Comparison of ENCODE assay signal across 9 cellular contexts in genomic region chr1:185734929-185735666, GRCh38. TPM values are rescaled to one million over a fixed set of nuclear protein-coding genes. Genes with fewer than 3 reads are reported as not detected.
A peak's percentile ranks its signal among the peaks of the same experiment; 100 is the strongest.
DNase-seq lines count a peak whose midpoint lies in the region; ATAC-seq and TF ChIP-seq lines count a peak whose summit lies in the region.
"Had no signal": no experiment of that assay in that cellular context is flagged by ENCODE, and none has a peak within 500 bp of the region (broad histone marks: within the 10 kb centered on the region; RNA-seq: fewer than 3 reads in every experiment).

No MANE protein-coding gene starts in this region.

- DNase-seq in T-cell (no peak), right cardiac atrium (no peak), gastrocnemius medialis (no peak), NCI-H1048 (lab: John Stamatoyannopoulos, UW) (no peak)
- DNase-seq: NCI-H1436 treated with DMSO at 0.1 percent for 48 hours had no signal

- ATAC-seq in GM19351 (IDR thresholded peaks at IDR 0.05; ENCODE audit: unreplicated experiment) (peak; percentile 32), T-cell (replicated peaks in 1 of 4) (no peak), right cardiac atrium (no peak), gastrocnemius medialis (no peak), GM21528 (IDR thresholded peaks at IDR 0.05; ENCODE audit: low FRiP score, unreplicated experiment) (no peak), GM19467 (IDR thresholded peaks at IDR 0.05; ENCODE audit: unreplicated experiment) (no peak), GM21576 (IDR thresholded peaks at IDR 0.05; ENCODE audit: unreplicated experiment) (no peak)

- H3K4me1 ChIP-seq in right cardiac atrium (ENCODE audit: control insufficient read depth, insufficient read depth, low read length) (peaks cover 3% of the 10 kb centered on the region), gastrocnemius medialis (peaks cover 4 to 5% of the 10 kb centered on the region in 2 donors)

- CTCF ChIA-PET in T-cell (lab: Charles Lee): no interaction called here

- no peak overlapping the region for H3K27ac Mint-ChIP-seq in T-cell

- intact Hi-C loops in right cardiac atrium (cut with DNase I) (no loop called here), gastrocnemius medialis (cut with DNase I; ENCODE audit: low total_unique reads) (no loop called here)

- TF ChIP-seq CTCF in gastrocnemius medialis (IDR thresholded peaks at IDR 0.05 in 4 of 5, conservative IDR thresholded peaks at IDR 0.05 in 1 of 5): no peak

- no peaks in the 10 kb centered on the region for H3K9me3 ChIP-seq in right cardiac atrium (ENCODE audit: control insufficient read depth, low read length)
- H3K9me3 ChIP-seq in gastrocnemius medialis: no peaks in the 10 kb centered on the region

- TF ChIP-seq POLR2A in gastrocnemius medialis (IDR thresholded peaks at IDR 0.05): no peak

- peaks cover 4% of the 10 kb centered on the region for H3K36me3 Mint-ChIP-seq in T-cell

- peaks cover 16 to 20% (median 17%) of the 10 kb centered on the region in 3 donors for H3K4me1 Mint-ChIP-seq in T-cell

- in situ Hi-C loops in gastrocnemius medialis (cut with MboI; ENCODE audit: low sequenced_read_pairs in 4 of 4): no loop called here

- no peaks in the 10 kb centered on the region for H3K36me3 ChIP-seq in gastrocnemius medialis

- POLR2A ChIA-PET in T-cell (lab: Charles Lee): no interaction called here

- no peak overlapping the region for H3K27ac ChIP-seq in right cardiac atrium (ENCODE audit: low read length)
- peak overlapping the region; percentile 51 to 69 (median 64) for H3K27ac ChIP-seq in gastrocnemius medialis

- peaks cover 54 to 69% of the 10 kb centered on the region in 2 donors for H3K27me3 Mint-ChIP-seq in T-cell

- 26% methylated on average over 9 of the region's 9 CpGs for WGBS in right cardiac atrium

- H3K4me3 ChIP-seq in right cardiac atrium (ENCODE audit: low read length): peak overlapping the region; percentile 46
- H3K4me3 ChIP-seq in gastrocnemius medialis: peak overlapping the region; percentile 49 to 68 (median 57)

- H3K9me3 Mint-ChIP-seq in T-cell: peaks cover 12 to 24% (median 18%) of the 10 kb centered on the region in 3 donors

- no peaks in the 10 kb centered on the region for H3K27me3 ChIP-seq in right cardiac atrium (ENCODE audit: control insufficient read depth, insufficient read depth)
- peaks cover 0 to 3% (median 0%) of the 10 kb centered on the region in 3 donors for H3K27me3 ChIP-seq in gastrocnemius medialis

- peak overlapping the region; percentile 58 to 76 (median 58) for H3K4me3 Mint-ChIP-seq in T-cell

RNA-seq across cellular contexts. Expression of gene HMCN1, which starts 0.9 kb away (rescaled TPM):
- under 1 TPM; 0.05 to 0.23 (median 0.16) TPM for total RNA-seq in T-cell
- 10 to 100 TPM in 3 of 4 donors, 1 to 10 TPM in 1; 7.9 to 17.1 (median 15.5) TPM for total RNA-seq in right cardiac atrium
- polyA plus RNA-seq in right cardiac atrium: 4.0 TPM
- 1 to 10 TPM; 2.6 to 7.5 (median 5.1) TPM for total RNA-seq in gastrocnemius medialis
